In the genomic region with DNA sequence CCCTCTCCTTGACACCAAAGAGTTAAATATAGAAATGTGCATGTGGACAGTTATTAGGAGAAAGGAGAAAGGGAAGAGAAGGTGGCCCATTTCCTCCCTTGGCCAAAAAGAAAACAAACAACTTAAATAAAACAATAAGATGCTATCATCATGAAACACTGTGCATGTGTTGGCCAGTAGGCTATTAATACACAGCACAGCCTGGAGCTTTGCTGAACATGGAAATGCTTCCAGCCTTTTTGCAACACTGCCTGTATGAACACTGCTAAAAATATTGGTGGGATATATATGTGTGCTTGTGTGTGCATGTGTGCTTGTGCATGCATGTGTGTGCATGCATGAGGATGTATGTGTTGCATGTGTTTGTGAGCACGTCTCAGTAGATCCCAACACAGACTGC, we compare ENCODE assay signal across 15 cellular contexts.
DNase-seq lines count a peak whose midpoint lies in the region; ATAC-seq and TF ChIP-seq lines count a peak whose summit lies in the region.
"Had no signal": no experiment of that assay in that cellular context is flagged by ENCODE, and none has a peak within 500 bp of the region (broad histone marks: within the 10 kb centered on the region; RNA-seq: fewer than 3 reads in every experiment).

No MANE protein-coding gene starts in this region.

- H2AFZ ChIP-seq in mammary epithelial cell (ENCODE audit: low read depth, low read length) = peak overlapping the region; percentile 50

- no peaks in the 10 kb centered on the region for H4K20me1 ChIP-seq in mammary epithelial cell (ENCODE audit: insufficient read depth, low read length)

- no TSS peak for BruUV-seq in mammary epithelial cell (replicated peaks; lab: Mats Ljungman, UMichigan)

- in situ Hi-C loops in mammary epithelial cell (cut with MboI; ENCODE audit: low sequenced_read_pairs in 2 of 2) = loop anchor here in 1 of 2 donors (25.0 kb wide), 1 partner anchor 923 kb away; no protein-coding TSS in a partner anchor

- intact Hi-C loops in mammary epithelial cell (cut with micrococcal nuclease) = no loop called here
- intact Hi-C loops in lower lobe of right lung (cut with DNase I) = no loop called here
- intact Hi-C loops in stomach (cut with DNase I; ENCODE audit: low total_unique reads) = no loop called here

- no peaks in the 10 kb centered on the region for H3K36me3 ChIP-seq in mammary epithelial cell (ENCODE audit: insufficient read depth, low read length)
- no peaks in the 10 kb centered on the region for H3K36me3 ChIP-seq in lower lobe of right lung
- no peaks in the 10 kb centered on the region for H3K36me3 ChIP-seq in stomach
- H3K36me3 ChIP-seq: SJCRH30 had no signal

- dilution Hi-C loops in mammary epithelial cell (cut with HindIII; ENCODE audit: low sequenced_read_pairs) = no loop called here

- 100% methylated on average over 1 of the region's 1 CpG for WGBS in mammary epithelial cell (ENCODE audit: low coverage, missing lambda C conversion rate)
- WGBS in stomach, 5 donors = 29 to 76% (median 42%) methylated on average over 1 of the region's 1 CpG

- no peak for TF ChIP-seq POLR2A in stomach (IDR thresholded peaks at IDR 0.05)

- DNase-seq in NCI-H69 (lab: John Stamatoyannopoulos, UW) = peak; percentile 12
- no peak for DNase-seq in mammary epithelial cell
- DNase-seq in lower lobe of right lung = no peak
- no peak for DNase-seq in stomach
- no peak for DNase-seq in NCI-H82 (lab: John Stamatoyannopoulos, UW)
- no peak for DNase-seq in GOT3 (lab: John Stamatoyannopoulos, UW)
- DNase-seq in stimulated activated CD4-positive, alpha-beta T cell treated with anti-CD3 and anti-CD28 coated beads, Interleukin-2, amount 100 ng/mL, for 48 hours = no peak
- DNase-seq: activated CD4-positive, alpha-beta T cell treated with anti-CD3 and anti-CD28 coated beads, Interleukin-2, amount 50 U/mL, for 1 hour; activated naive CD8-positive, alpha-beta T cell treated with anti-CD3 and anti-CD28 coated beads for 36 hours; activated T-cell treated with anti-CD3 and anti-CD28 coated beads, Interleukin-2, amount 50 U/mL, for 4 hours; effector memory CD8-positive, alpha-beta T cell; NCI-H1105 treated with DMSO at 0.1 percent for 48 hours; NCI-H2171 treated with DMSO at 0.1 percent for 48 hours; NK-92 treated with Interleukin-12 subunit alpha and Interleukin-12 subunit beta, amount 100 ng/mL, for 24 hours; SJCRH30 had no signal

- TF ChIP-seq CTCF in mammary epithelial cell (conservative IDR thresholded peaks at IDR 0.05 in 1 of 2, IDR thresholded peaks at IDR 0.05 in 1 of 2; ENCODE audit: extremely low read depth in 1 of 2, insufficient read depth in 1 of 2, low read depth in 1 of 2, low read length in 2 of 2) = no peak
- TF ChIP-seq CTCF in lower lobe of right lung (IDR thresholded peaks at IDR 0.05) = no peak
- TF ChIP-seq CTCF in stomach (IDR thresholded peaks at IDR 0.05) = no peak

- H3K9me3 ChIP-seq in mammary epithelial cell (replicated peaks; ENCODE audit: insufficient read depth, low read length) (peaks cover 6% of the 10 kb centered on the region), lower lobe of right lung (no peaks in the 10 kb centered on the region), stomach (no peaks in the 10 kb centered on the region)
- H3K9me3 ChIP-seq: SJCRH30 had no signal

- peaks cover 40% of the 10 kb centered on the region for H3K4me1 ChIP-seq in mammary epithelial cell (ENCODE audit: insufficient read depth, low read length)
- peaks cover 52% of the 10 kb centered on the region for H3K4me1 ChIP-seq in lower lobe of right lung
- H3K4me1 ChIP-seq in stomach = peaks cover 16 to 57% (median 50%) of the 10 kb centered on the region in 4 donors
- H3K4me1 ChIP-seq: SJCRH30 had no signal

- H3K4me2 ChIP-seq in mammary epithelial cell (ENCODE audit: insufficient read depth, low read depth, low read length) = peak overlapping the region; percentile 10

- H3K27me3 ChIP-seq in mammary epithelial cell (ENCODE audit: insufficient read depth, low read length) (no peaks in the 10 kb centered on the region), lower lobe of right lung (ENCODE audit: low read depth) (no peaks in the 10 kb centered on the region), stomach (no peaks in the 10 kb centered on the region)
- H3K27me3 ChIP-seq: SJCRH30 had no signal

- peak overlapping the region; percentile 18 for H3K9ac ChIP-seq in mammary epithelial cell (ENCODE audit: insufficient read depth, low read length)

- no peak for ATAC-seq in lower lobe of right lung
- ATAC-seq: activated T-cell treated with anti-CD3 and anti-CD28 coated beads, Interleukin-2, amount 50 U/mL, for 4 hours; effector memory CD8-positive, alpha-beta T cell had no signal

- no peak overlapping the region for H3K4me3 ChIP-seq in mammary epithelial cell (replicated peaks in 1 of 3; ENCODE audit: insufficient read depth in 1 of 3, low read depth in 2 of 3, low read length in 3 of 3)
- H3K4me3 ChIP-seq in lower lobe of right lung = no peak overlapping the region
- H3K4me3 ChIP-seq in stomach = no peak overlapping the region
- H3K4me3 ChIP-seq: SJCRH30 had no signal

- TF ChIP-seq EP300 in stomach (IDR thresholded peaks at IDR 0.05) = no peak

- no peaks in the 10 kb centered on the region for H3K79me2 ChIP-seq in mammary epithelial cell (ENCODE audit: insufficient read depth, low read length)

- CTCF ChIA-PET in mammary epithelial cell (lab: Charles Lee; ENCODE audit: low non-redundant PET) = no interaction called here

- H3K27ac ChIP-seq in mammary epithelial cell (ENCODE audit: insufficient read depth, low read depth, low read length) (peak overlapping the region; percentile 76), lower lobe of right lung (peak overlapping the region; percentile 79), stomach (peak overlapping the region in 4 of 5 donors; percentile 76 to 90 (median 85))
- H3K27ac ChIP-seq: SJCRH30 had no signal
